In the genomic region with DNA sequence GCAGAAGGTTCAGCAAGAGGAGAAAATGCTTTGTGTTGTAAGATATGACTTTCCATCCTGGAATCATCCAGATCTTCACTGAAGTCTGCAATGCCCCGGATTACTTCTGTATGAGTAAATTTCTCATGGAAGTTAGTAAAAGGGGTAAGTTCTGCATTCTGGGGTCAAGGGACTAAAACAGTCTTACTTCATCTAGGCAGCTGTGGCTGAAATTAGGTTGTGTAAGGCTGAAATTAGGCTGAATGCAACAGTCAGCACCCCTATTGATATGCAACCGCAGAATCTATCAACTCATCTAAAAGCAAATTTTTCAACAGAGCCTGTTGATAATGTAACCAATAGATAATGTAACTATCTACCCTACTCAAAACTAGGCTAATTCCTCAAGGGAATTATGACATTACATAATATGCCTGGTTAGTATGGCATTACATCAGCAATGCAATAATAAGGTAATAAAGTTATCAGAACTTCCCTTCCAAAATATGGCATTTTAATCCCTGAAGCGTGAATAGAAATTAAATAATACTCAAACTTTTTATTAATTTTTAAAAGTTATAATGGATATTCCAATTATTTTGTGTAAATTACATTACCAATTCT, we compare ENCODE assay signal across 20 cellular contexts.
DNase-seq lines count a peak whose midpoint lies in the region; TF ChIP-seq lines count a peak whose summit lies in the region.
"Had no signal": no experiment of that assay in that cellular context is flagged by ENCODE, and none has a peak within 500 bp of the region (broad histone marks: within the 10 kb centered on the region; RNA-seq: fewer than 3 reads in every experiment).

No MANE protein-coding gene starts in this region.

- H3K36me3 ChIP-seq in A673 (ENCODE audit: insufficient read depth, low read length, poor library complexity, severe bottlenecking) (no peaks in the 10 kb centered on the region), SK-N-SH (replicated peaks in 1 of 2; ENCODE audit: control insufficient read depth in 1 of 2, insufficient read depth in 2 of 2, low read length in 1 of 2) (no peaks in the 10 kb centered on the region), MG63 (no peaks in the 10 kb centered on the region)

- 86% methylated on average over 3 of the region's 3 CpGs for WGBS in SK-N-SH (ENCODE audit: low lambda C conversion rate)

- TF ChIP-seq RAD21 in SK-N-SH (IDR thresholded peaks at IDR 0.05; ENCODE audit: low read length), result no peak

- no TSS peak for BruUV-seq in A673 (replicated peaks; lab: Mats Ljungman, UMichigan)

- H2AFZ ChIP-seq in SK-N-SH (ENCODE audit: low read depth), result no peak overlapping the region
- H2AFZ ChIP-seq: GM23338 had no signal

- H3K9ac ChIP-seq in SK-N-SH, result no peak overlapping the region

- peaks cover 31% of the 10 kb centered on the region for H3F3A ChIP-seq in SK-N-SH (replicated peaks; ENCODE audit: insufficient read depth)

- no peak overlapping the region for H3K4me3 ChIP-seq in A673 (ENCODE audit: low read depth, low read length, poor library complexity, severe bottlenecking)
- no peak overlapping the region for H3K4me3 ChIP-seq in HL-60 (replicated peaks; ENCODE audit: insufficient read depth, low read length)
- H3K4me3 ChIP-seq in SK-N-SH (ENCODE audit: low read depth in 2 of 2, low read length in 1 of 2), result no peak overlapping the region
- H3K4me3 ChIP-seq in MG63, result no peak overlapping the region
- H3K4me3 ChIP-seq: GM23338 had no signal

- H3K27ac ChIP-seq in A673 (ENCODE audit: low read depth, low read length, poor library complexity, severe bottlenecking), result peak overlapping the region; percentile 98
- H3K27ac ChIP-seq in HL-60 (replicated peaks), result no peak overlapping the region
- no peak overlapping the region for H3K27ac ChIP-seq in SK-N-SH (ENCODE audit: low read depth in 2 of 2, low read length in 1 of 2)
- H3K27ac ChIP-seq: 22Rv1 had no signal

- intact Hi-C loops in A673 (cut with micrococcal nuclease; ENCODE audit: unreplicated experiment), result loop anchor here (1.0 to 10.0 kb wide), 6 partner anchors 104 to 1631 kb away; a partner anchor contains a TSS

- H3K4me2 ChIP-seq in SK-N-SH, result no peak overlapping the region
- H3K4me2 ChIP-seq: GM23338 had no signal

- H3K4me1 ChIP-seq in A673 (ENCODE audit: insufficient read depth, low read length, poor library complexity, severe bottlenecking), result peaks cover 75% of the 10 kb centered on the region
- H3K4me1 ChIP-seq in SK-N-SH (ENCODE audit: control insufficient read depth in 1 of 2, insufficient read depth in 2 of 2, low read depth in 1 of 2, low read length in 1 of 2), result peaks cover 17 to 50% of the 10 kb centered on the region in 2 experiments; a peak in 3 of 4 replicates
- H3K4me1 ChIP-seq: Caco-2 had no signal

- H3K79me2 ChIP-seq in SK-N-SH (ENCODE audit: insufficient read depth), result no peaks in the 10 kb centered on the region

- H3K27me3 ChIP-seq in A673 (replicated peaks; ENCODE audit: insufficient read depth, low read depth, low read length, poor library complexity), result no peaks in the 10 kb centered on the region
- H3K27me3 ChIP-seq in HL-60 (ENCODE audit: insufficient read depth, poor library complexity, severe bottlenecking), result no peaks in the 10 kb centered on the region
- H3K27me3 ChIP-seq in SK-N-SH (ENCODE audit: insufficient read depth), result no peaks in the 10 kb centered on the region
- H3K27me3 ChIP-seq in MG63, result no peaks in the 10 kb centered on the region

- no peaks in the 10 kb centered on the region for H3K9me3 ChIP-seq in A673 (ENCODE audit: low read depth, low read length, poor library complexity, severe bottlenecking)
- no peaks in the 10 kb centered on the region for H3K9me3 ChIP-seq in SK-N-SH
- no peaks in the 10 kb centered on the region; the same call in 1 of the 2 replicates for H3K9me3 ChIP-seq in MG63
- H3K9me3 ChIP-seq: Caco-2 had no signal

- POLR2A ChIA-PET in A673 (lab: Charles Lee; ENCODE audit: low non-redundant PET), result interaction anchor here (0.6 to 1.3 kb wide), 3 partner anchors 522 to 677 kb away, joined by 3 to 4 read pairs (median 4); no protein-coding TSS in a partner anchor
- POLR2A ChIA-PET in SK-N-SH (lab: Yijun Ruan, JAX), result no interaction called here

- DNase-seq in A673 (ENCODE audit: low spot score), result peak; percentile 59
- DNase-seq in HL-60 (ENCODE audit: low read depth in 1 of 2, low spot score in 1 of 2), result peak; percentile 59 to 90
- peak; percentile 76 for DNase-seq in NOMO-1 treated with DMSO at 0.1 percent for 48 hours (lab: John Stamatoyannopoulos, UW; ENCODE audit: unreplicated experiment)
- peak; percentile 62 for DNase-seq in SKM-1 (lab: John Stamatoyannopoulos, UW; ENCODE audit: unreplicated experiment)
- no peak for DNase-seq in SK-N-SH
- DNase-seq in DMS79 treated with DMSO at 0.1 percent for 48 hours (lab: John Stamatoyannopoulos, UW), result no peak
- DNase-seq in MG63, result no peak
- DNase-seq in DMS153 (lab: John Stamatoyannopoulos, UW), result no peak
- DNase-seq: Caco-2; CD4-positive, alpha-beta T cell; EL; Kasumi-1; MM.1S; NCI-H1417; NCI-H187 treated with DMSO at 0.1 percent for 48 hours; NCI-H226; NCI-H524 treated with DMSO at 0.1 percent for 48 hours; Right ventricle myocardium superior had no signal

- H3K9me2 ChIP-seq in SK-N-SH, result no peaks in the 10 kb centered on the region

- CTCF ChIA-PET in A673 (lab: Charles Lee) (interaction anchor here (2.0 kb wide), 1 partner anchor 676 kb away, joined by 6 read pairs; no protein-coding TSS in a partner anchor), SK-N-SH (lab: Yijun Ruan, JAX) (no interaction called here)

- no peak for TF ChIP-seq EP300 in SK-N-SH (IDR thresholded peaks at IDR 0.05; ENCODE audit: borderline replicate concordance in 1 of 2, low read depth in 1 of 2, low read length in 1 of 2)

- H4K20me1 ChIP-seq in SK-N-SH (ENCODE audit: insufficient read depth), result no peaks in the 10 kb centered on the region

- no peak for TF ChIP-seq CTCF in A673 (conservative IDR thresholded peaks at IDR 0.05; ENCODE audit: low read depth, low read length)
- TF ChIP-seq CTCF in HL-60 (IDR thresholded peaks at IDR 0.05; ENCODE audit: insufficient read depth, low read length), result no peak
- no peak for TF ChIP-seq CTCF in SK-N-SH (IDR thresholded peaks at IDR 0.05)

TF ChIP-seq in SK-N-SH, 30 proteins besides CTCF, POLR2A, EP300 and RAD21:
- TF ChIP-seq, protein P1, sequence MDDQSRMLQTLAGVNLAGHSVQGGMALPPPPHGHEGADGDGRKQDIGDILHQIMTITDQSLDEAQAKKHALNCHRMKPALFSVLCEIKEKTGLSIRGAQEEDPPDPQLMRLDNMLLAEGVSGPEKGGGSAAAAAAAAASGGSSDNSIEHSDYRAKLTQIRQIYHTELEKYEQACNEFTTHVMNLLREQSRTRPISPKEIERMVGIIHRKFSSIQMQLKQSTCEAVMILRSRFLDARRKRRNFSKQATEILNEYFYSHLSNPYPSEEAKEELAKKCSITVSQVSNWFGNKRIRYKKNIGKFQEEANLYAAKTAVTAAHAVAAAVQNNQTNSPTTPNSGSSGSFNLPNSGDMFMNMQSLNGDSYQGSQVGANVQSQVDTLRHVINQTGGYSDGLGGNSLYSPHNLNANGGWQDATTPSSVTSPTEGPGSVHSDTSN (IDR thresholded peaks at IDR 0.05), result no peak
- TF ChIP-seq, protein P2, sequence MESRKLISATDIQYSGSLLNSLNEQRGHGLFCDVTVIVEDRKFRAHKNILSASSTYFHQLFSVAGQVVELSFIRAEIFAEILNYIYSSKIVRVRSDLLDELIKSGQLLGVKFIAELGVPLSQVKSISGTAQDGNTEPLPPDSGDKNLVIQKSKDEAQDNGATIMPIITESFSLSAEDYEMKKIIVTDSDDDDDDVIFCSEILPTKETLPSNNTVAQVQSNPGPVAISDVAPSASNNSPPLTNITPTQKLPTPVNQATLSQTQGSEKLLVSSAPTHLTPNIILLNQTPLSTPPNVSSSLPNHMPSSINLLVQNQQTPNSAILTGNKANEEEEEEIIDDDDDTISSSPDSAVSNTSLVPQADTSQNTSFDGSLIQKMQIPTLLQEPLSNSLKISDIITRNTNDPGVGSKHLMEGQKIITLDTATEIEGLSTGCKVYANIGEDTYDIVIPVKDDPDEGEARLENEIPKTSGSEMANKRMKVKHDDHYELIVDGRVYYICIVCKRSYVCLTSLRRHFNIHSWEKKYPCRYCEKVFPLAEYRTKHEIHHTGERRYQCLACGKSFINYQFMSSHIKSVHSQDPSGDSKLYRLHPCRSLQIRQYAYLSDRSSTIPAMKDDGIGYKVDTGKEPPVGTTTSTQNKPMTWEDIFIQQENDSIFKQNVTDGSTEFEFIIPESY (IDR thresholded peaks at IDR 0.05; ENCODE audit: borderline replicate concordance, low read depth), result no peak
- no peak for TF ChIP-seq GABPA (IDR thresholded peaks at IDR 0.05; ENCODE audit: low read depth)
- no peak for TF ChIP-seq FOXJ3 (CRISPR knock-in tag; IDR thresholded peaks at IDR 0.05)
- TF ChIP-seq ELF1 (IDR thresholded peaks at IDR 0.05), result no peak
- no peak for TF ChIP-seq MXI1 (IDR thresholded peaks at IDR 0.05; ENCODE audit: low read depth, low read length)
- no peak for TF ChIP-seq NRF1 (IDR thresholded peaks at IDR 0.05; ENCODE audit: low read depth, low read length)
- TF ChIP-seq, protein P3, sequence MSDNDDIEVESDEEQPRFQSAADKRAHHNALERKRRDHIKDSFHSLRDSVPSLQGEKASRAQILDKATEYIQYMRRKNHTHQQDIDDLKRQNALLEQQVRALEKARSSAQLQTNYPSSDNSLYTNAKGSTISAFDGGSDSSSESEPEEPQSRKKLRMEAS (IDR thresholded peaks at IDR 0.05; ENCODE audit: low read depth), result no peak
- no peak for TF ChIP-seq RCOR1 (IDR thresholded peaks at IDR 0.05; ENCODE audit: low read length)

Comparison
In these comparisons a context has a peak if more than half of its experiments do, and no peak if none do; other contexts are left out.
1. DNase-seq: peak in A673 (single experiment), HL-60 (2 of 2), NOMO-1 treated with DMSO at 0.1 percent for 48 hours (single experiment) and SKM-1 (single experiment); none in SK-N-SH (single experiment), DMS79 treated with DMSO at 0.1 percent for 48 hours (single experiment), MG63 (single experiment) and DMS153 (single experiment).